Comparison of ENCODE assay signal across 8 cellular contexts in genomic region chr11:63670738-63671321, GRCh38.
DNase-seq lines count a peak whose midpoint lies in the region; ATAC-seq lines count a peak whose summit lies in the region.

No MANE protein-coding gene starts in this region.

- in situ Hi-C loops in T47D (cut with HindIII; ENCODE audit: low pct_unique_long_range_greater_than_20kb, low sequenced_read_pairs): no loop called here

- DNase-seq in DMS79 (lab: John Stamatoyannopoulos, UW) (peak; percentile 30), T47D (ENCODE audit: low read depth in 1 of 2, low spot score in 1 of 2) (peak; percentile 66 to 81), skeletal muscle cell (ENCODE audit: low read depth) (no peak), cortex of kidney (lab: John Stamatoyannopoulos, UW) (no peak)

- H3K4me3 ChIP-seq in HUES48 (ENCODE audit: low read depth, low read length) (peak overlapping the region; percentile 75), iPS-18c (ENCODE audit: insufficient read depth, low read depth, low read length) (peak overlapping the region; percentile 53), skeletal muscle cell (ENCODE audit: low read depth, low read length) (peak overlapping the region; percentile 67)

- H3K9ac ChIP-seq in HUES48 (ENCODE audit: low read depth, low read length): peak overlapping the region; percentile 69

- peaks cover 13% of the 10 kb centered on the region for H3K36me3 Mint-ChIP-seq in T-helper 1 cell treated with Interleukin-12 subunit alpha and Interleukin-12 subunit beta and Interleukin-4 antibody, amounts not matched to agents 30 μg/mL and 1 μg/mL, for 36 hours (ENCODE audit: low read depth)

- H3K4me1 ChIP-seq in HUES48 (ENCODE audit: control insufficient read depth, insufficient read depth, low read length): peaks cover 5% of the 10 kb centered on the region; the same call in 1 of the 2 replicates

- H3K27me3 Mint-ChIP-seq in T-helper 1 cell treated with Interleukin-12 subunit alpha and Interleukin-12 subunit beta and Interleukin-4 antibody, amounts not matched to agents 30 μg/mL and 1 μg/mL, for 36 hours (ENCODE audit: low read depth): no peaks in the 10 kb centered on the region

- H3K4me3 Mint-ChIP-seq in T-helper 1 cell treated with Interleukin-12 subunit alpha and Interleukin-12 subunit beta and Interleukin-4 antibody, amounts not matched to agents 30 μg/mL and 1 μg/mL, for 36 hours: peak overlapping the region; percentile 83

- ATAC-seq in GM21360 (IDR thresholded peaks at IDR 0.05; ENCODE audit: unreplicated experiment): peak; percentile 38

- H3K27ac Mint-ChIP-seq in T-helper 1 cell treated with Interleukin-12 subunit alpha and Interleukin-12 subunit beta and Interleukin-4 antibody, amounts not matched to agents 30 μg/mL and 1 μg/mL, for 36 hours: peak overlapping the region; percentile 80

- H3K27me3 ChIP-seq in HUES48 (ENCODE audit: control insufficient read depth, insufficient read depth, low read length): no peaks in the 10 kb centered on the region

- H3K9me3 Mint-ChIP-seq in T-helper 1 cell treated with Interleukin-12 subunit alpha and Interleukin-12 subunit beta and Interleukin-4 antibody, amounts not matched to agents 30 μg/mL and 1 μg/mL, for 36 hours: no peaks in the 10 kb centered on the region

- no peaks in the 10 kb centered on the region for H3K36me3 ChIP-seq in HUES48 (ENCODE audit: control insufficient read depth, insufficient read depth, low read length)

- peak overlapping the region; percentile 70 for H3K27ac ChIP-seq in HUES48 (ENCODE audit: low read depth, low read length)

- H3K4me1 Mint-ChIP-seq in T-helper 1 cell treated with Interleukin-12 subunit alpha and Interleukin-12 subunit beta and Interleukin-4 antibody, amounts not matched to agents 30 μg/mL and 1 μg/mL, for 36 hours (ENCODE audit: low read depth): peaks cover 33% of the 10 kb centered on the region

- H3K9me3 ChIP-seq in HUES48 (ENCODE audit: control insufficient read depth, insufficient read depth, low read length) (no peaks in the 10 kb centered on the region), iPS-18c (ENCODE audit: control insufficient read depth, insufficient read depth, low read length) (peaks cover 5% of the 10 kb centered on the region)

Comparison
In these comparisons a context has a peak if more than half of its experiments do, and no peak if none do; other contexts are left out.
1. DNase-seq: peak in DMS79 (single experiment) and T47D (2 of 2); none in skeletal muscle cell (single experiment) and cortex of kidney (single experiment).
2. Peak in every context shown above with its lines, with median percentiles within 50 percentile points of each other: H3K4me3 ChIP-seq.